In genomic region chr10:60467202-60467546, GRCh38 we compare ENCODE assay signal across 21 cellular contexts.
DNase-seq lines count a peak whose midpoint lies in the region; ATAC-seq, FAIRE-seq and TF ChIP-seq lines count a peak whose summit lies in the region.
"Had no signal": no experiment of that assay in that cellular context is flagged by ENCODE, and none has a peak within 500 bp of the region (broad histone marks: within the 10 kb centered on the region; RNA-seq: fewer than 3 reads in every experiment).

No MANE protein-coding gene starts in this region.

- H3K23ac ChIP-seq in IMR-90 (ENCODE audit: low read depth, low read length), result peak overlapping the region; percentile 60; the same call in 1 of the 2 replicates

- peak; percentile 28 for FAIRE-seq in A549 (lab: Jason Lieb, UNC)
- FAIRE-seq: GM18507, H1 had no signal

- TF ChIP-seq CTCF in A549 (IDR thresholded peaks at IDR 0.05) (no peak), IMR-90 (conservative IDR thresholded peaks at IDR 0.05; ENCODE audit: low read depth, low read length) (no peak), fibroblast of lung (conservative IDR thresholded peaks at IDR 0.05 in 1 of 2, IDR thresholded peaks at IDR 0.05 in 1 of 2; ENCODE audit: low read depth in 1 of 2, low read length in 2 of 2) (no peak), dorsolateral prefrontal cortex (IDR thresholded peaks at IDR 0.05 in 54 of 56, conservative IDR thresholded peaks at IDR 0.05 in 2 of 56; ENCODE audit: low read depth in 1 of 56, partially characterized antibody in 56 of 56) (no peak), endothelial cell (IDR thresholded peaks at IDR 0.05; ENCODE audit: unreplicated experiment) (no peak)

- 0 out of 2 replicates have a peak overlapping the region, but pooled peaks have one; percentile 37 for H3K4ac ChIP-seq in IMR-90 (ENCODE audit: low read depth, low read length)

- peak overlapping the region; percentile 54 for H3K56ac ChIP-seq in IMR-90 (ENCODE audit: extremely low read depth, insufficient read depth, low read length)

- WGBS in A549 (ENCODE audit: missing lambda C conversion rate), result 47% methylated on average over 3 of the region's 3 CpGs
- WGBS in IMR-90 (ENCODE audit: extremely low coverage in 2 of 2, insufficient read length in 1 of 2), 2 experiments, result 17% methylated on average over 1 of the region's 3 CpGs; no CpG with 5 or more reads in 1 of the 2 experiments

- no peaks in the 10 kb centered on the region for H3K9me3 ChIP-seq in A549
- no peaks in the 10 kb centered on the region for H3K9me3 ChIP-seq in IMR-90 (ENCODE audit: control insufficient read depth, insufficient read depth, low read length)
- H3K9me3 ChIP-seq in SK-N-MC (ENCODE audit: low read depth, low read length), result no peaks in the 10 kb centered on the region
- no peaks in the 10 kb centered on the region for H3K9me3 ChIP-seq in fibroblast of lung (ENCODE audit: control insufficient read depth, insufficient read depth, low read depth, low read length)

- no peaks in the 10 kb centered on the region for H3K27me3 ChIP-seq in IMR-90 (ENCODE audit: control insufficient read depth, insufficient read depth, low read length)
- H3K27me3 ChIP-seq in fibroblast of lung (ENCODE audit: control insufficient read depth, insufficient read depth, low read length), result no peaks in the 10 kb centered on the region
- H3K27me3 ChIP-seq in dorsolateral prefrontal cortex, result no peaks in the 10 kb centered on the region

- no peaks in the 10 kb centered on the region for H3K27me3 Mint-ChIP-seq in endothelial cell (ENCODE audit: unreplicated experiment)
- H3K27me3 Mint-ChIP-seq: B cell had no signal

- H2BK20ac ChIP-seq in IMR-90 (ENCODE audit: low read depth, low read length), result peak overlapping the region; percentile 80; the same call in 1 of the 2 replicates

- no peak for TF ChIP-seq POLR2A in A549 (IDR thresholded peaks at IDR 0.05; ENCODE audit: low read length)
- no peak for TF ChIP-seq POLR2A in IMR-90 (IDR thresholded peaks at IDR 0.05; ENCODE audit: low read depth, low read length)

- no peaks in the 10 kb centered on the region for H3K9me3 Mint-ChIP-seq in endothelial cell (ENCODE audit: unreplicated experiment)
- H3K9me3 Mint-ChIP-seq: CD14-positive monocyte had no signal

- H4K91ac ChIP-seq in IMR-90 (ENCODE audit: insufficient read depth, low read depth, low read length), result peak overlapping the region; percentile 38; the same call in 1 of the 2 replicates

- H3K36me3 ChIP-seq in IMR-90 (ENCODE audit: control insufficient read depth, insufficient read depth, low read length) (no peaks in the 10 kb centered on the region), SK-N-MC (ENCODE audit: insufficient read depth, low read length) (no peaks in the 10 kb centered on the region), fibroblast of lung (ENCODE audit: control insufficient read depth, insufficient read depth, low read length) (no peaks in the 10 kb centered on the region)

- 0 out of 2 replicates have a peak overlapping the region, but pooled peaks have one; percentile 55 for H3K14ac ChIP-seq in IMR-90 (replicated peaks; ENCODE audit: low read depth, low read length)

- H3K18ac ChIP-seq in IMR-90 (ENCODE audit: low read depth, low read length), result peak overlapping the region; percentile 90

- BruUV-seq in IMR-90 (replicated peaks; lab: Mats Ljungman, UMichigan), result no TSS peak

- no peak for TF ChIP-seq RAD21 in A549 (conservative IDR thresholded peaks at IDR 0.05 in 1 of 2, IDR thresholded peaks at IDR 0.05 in 1 of 2)
- TF ChIP-seq RAD21 in IMR-90 (IDR thresholded peaks at IDR 0.05; ENCODE audit: low read length), result no peak

- H2AK9ac ChIP-seq in IMR-90 (replicated peaks; ENCODE audit: low read depth, low read length, poor library complexity), result no peak overlapping the region

- no peak overlapping the region for H3K4me3 Mint-ChIP-seq in endothelial cell (ENCODE audit: unreplicated experiment)
- H3K4me3 Mint-ChIP-seq: B cell, CD14-positive monocyte had no signal

- H3K36me3 Mint-ChIP-seq in endothelial cell (ENCODE audit: low read depth, unreplicated experiment), result no peaks in the 10 kb centered on the region
- H3K36me3 Mint-ChIP-seq: CD14-positive monocyte had no signal

- H3K4me1 ChIP-seq in A549 (peaks cover 17% of the 10 kb centered on the region; the same call in 2 of the 3 replicates), IMR-90 (ENCODE audit: control insufficient read depth, insufficient read depth, low read length) (no peaks in the 10 kb centered on the region), fibroblast of lung (ENCODE audit: control insufficient read depth, extremely low read depth, insufficient read depth, low read length) (no peaks in the 10 kb centered on the region)

- H3K4me2 ChIP-seq in A549 (peak overlapping the region; percentile 57), IMR-90 (ENCODE audit: low read depth, low read length) (peak overlapping the region; percentile 90), fibroblast of lung (ENCODE audit: extremely low read depth, insufficient read depth, low read length) (peak overlapping the region; percentile 32)

- no peaks in the 10 kb centered on the region for H4K20me1 ChIP-seq in IMR-90 (ENCODE audit: insufficient read depth, low read length)
- H4K20me1 ChIP-seq in fibroblast of lung (ENCODE audit: control insufficient read depth, extremely low read depth, insufficient read depth, low read length), result no peaks in the 10 kb centered on the region

- no peak for DNase-seq in A549 (ENCODE audit: low read depth in 1 of 2, low spot score in 1 of 2)
- no peak for DNase-seq in IMR-90
- DNase-seq in SK-N-MC (ENCODE audit: low read depth, low spot score), result no peak
- no peak for DNase-seq in fibroblast of lung (ENCODE audit: low read depth in 2 of 2)
- DNase-seq in dorsolateral prefrontal cortex, result no peak
- DNase-seq in GOT3 (lab: John Stamatoyannopoulos, UW), result no peak
- DNase-seq in endothelial cell (ENCODE audit: low spot score), result no peak
- DNase-seq: 8988T, KBM-7, NCI-H1105, NCI-H146, NCI-H2029 treated with DMSO at 0.1 percent for 48 hours, NCI-H226, NCI-H510A treated with DMSO at 0.1 percent for 48 hours, NCI-H774, Right ventricle myocardium superior had no signal

- H3K9ac ChIP-seq in IMR-90 (ENCODE audit: low read depth, low read length) (no peak overlapping the region), SK-N-MC (ENCODE audit: insufficient read length) (peak overlapping the region; percentile 20), fibroblast of lung (ENCODE audit: insufficient read depth, low read length) (no peak overlapping the region)

- CTCF ChIA-PET in A549 (lab: Yijun Ruan, JAX), result no interaction called here
- CTCF ChIA-PET in IMR-90 (lab: Yijun Ruan, JAX), result interaction anchor here (0.6 to 1.0 kb wide), 2 partner anchors 14 to 302 kb away, joined by 3 to 5 read pairs; no protein-coding TSS in a partner anchor

- H3K27ac ChIP-seq in A549 (no peak overlapping the region), IMR-90 (ENCODE audit: insufficient read depth, low read length) (peak overlapping the region; percentile 20; the same call in 1 of the 2 replicates), SK-N-MC (peak overlapping the region; percentile 86), fibroblast of lung (ENCODE audit: insufficient read depth, low read length) (no peak overlapping the region), dorsolateral prefrontal cortex (peak overlapping the region in 8 of 59 donors; percentile 2 to 59 (median 28))

- H4K5ac ChIP-seq in IMR-90 (ENCODE audit: low read depth, low read length), result no peak overlapping the region

- peak overlapping the region; percentile 64 for H2BK120ac ChIP-seq in IMR-90 (ENCODE audit: low read depth, low read length)

- intact Hi-C loops in IMR-90 (cut with micrococcal nuclease) (no loop called here), dorsolateral prefrontal cortex (cut with DNase I) (no loop called here)

- ATAC-seq in A549 (no peak), IMR-90 (ENCODE audit: low read depth) (peak; percentile 24; the same call in 1 of the 2 replicates), HG03520 (IDR thresholded peaks at IDR 0.05; ENCODE audit: unreplicated experiment) (no peak)

- TF ChIP-seq EP300 in A549 (IDR thresholded peaks at IDR 0.05), result no peak

- no peak overlapping the region for H2AK5ac ChIP-seq in IMR-90 (ENCODE audit: low read depth, low read length)

- peaks cover 2% of the 10 kb centered on the region for H3K4me1 Mint-ChIP-seq in endothelial cell (ENCODE audit: unreplicated experiment)

- H2AFZ ChIP-seq in IMR-90 (replicated peaks; ENCODE audit: low read length, poor library complexity) (no peak overlapping the region), fibroblast of lung (ENCODE audit: low read length) (peak overlapping the region; percentile 22)

- no peaks in the 10 kb centered on the region for H3K79me2 ChIP-seq in fibroblast of lung (ENCODE audit: control insufficient read depth, insufficient read depth, low read length)

- no peaks in the 10 kb centered on the region for H3K79me1 ChIP-seq in IMR-90 (ENCODE audit: low read depth in 1 of 2, low read length in 2 of 2)

- no peak overlapping the region for H3K4me3 ChIP-seq in A549
- H3K4me3 ChIP-seq in IMR-90 (ENCODE audit: insufficient read depth, low read depth, low read length), result no peak overlapping the region
- H3K4me3 ChIP-seq in SK-N-MC, result peak overlapping the region; percentile 57
- H3K4me3 ChIP-seq in fibroblast of lung (replicated peaks in 1 of 4; ENCODE audit: control extremely low read depth in 1 of 4, insufficient read depth in 1 of 4, low read depth in 3 of 4, low read length in 4 of 4), result peak overlapping the region in 1 of 4 experiments; percentile 27
- no peak overlapping the region for H3K4me3 ChIP-seq in dorsolateral prefrontal cortex

- peaks cover 2% of the 10 kb centered on the region; the same call in 1 of the 2 replicates for H3K9me1 ChIP-seq in IMR-90 (ENCODE audit: insufficient read depth, low read length)

- 0 out of 3 replicates have a peak overlapping the region, but pooled peaks have one; percentile 30 for H2BK15ac ChIP-seq in IMR-90 (ENCODE audit: low read depth, low read length)

- H3K27ac Mint-ChIP-seq in endothelial cell (ENCODE audit: unreplicated experiment), result no peak overlapping the region
- H3K27ac Mint-ChIP-seq: B cell, CD14-positive monocyte had no signal

- POLR2A ChIA-PET in A549 (lab: Yijun Ruan, JAX), result no interaction called here
- POLR2A ChIA-PET in IMR-90 (lab: Charles Lee; ENCODE audit: unreplicated experiment), result no interaction called here

- peak overlapping the region; percentile 84 for H2BK5ac ChIP-seq in IMR-90 (ENCODE audit: low read depth, low read length, poor library complexity, severe bottlenecking)

- in situ Hi-C loops in IMR-90 (cut with MboI; ENCODE audit: low sequenced_read_pairs), result loop anchor here (25.0 kb wide), 1 partner anchor 295 kb away; no protein-coding TSS in a partner anchor

- peak overlapping the region in 1 of 2 experiments; percentile 66; a peak in 1 of 4 replicates for H4K8ac ChIP-seq in IMR-90 (ENCODE audit: low read depth in 2 of 2, low read length in 2 of 2)

- dilution Hi-C loops in IMR-90 (cut with HindIII; ENCODE audit: low sequenced_read_pairs, unreplicated experiment), result no loop called here

TF ChIP-seq in A549, 52 proteins besides CTCF, POLR2A, EP300 and RAD21:
- no peak for TF ChIP-seq JUNB (IDR thresholded peaks at IDR 0.05)
TF ChIP-seq in A549: peak in this region for 0.

TF ChIP-seq in IMR-90, 13 proteins besides CTCF, POLR2A, EP300 and RAD21 (continues in another document):
- TF ChIP-seq NFE2L2 (IDR thresholded peaks at IDR 0.05; ENCODE audit: low read depth, low read length) (no peak), MAFK (IDR thresholded peaks at IDR 0.05; ENCODE audit: low read depth, low read length) (no peak), RFX5 (IDR thresholded peaks at IDR 0.05; ENCODE audit: low read depth, low read length) (no peak), CEBPB (IDR thresholded peaks at IDR 0.05; ENCODE audit: low read depth, low read length) (no peak)

Comparison
In these comparisons a context has a peak if more than half of its experiments do, and no peak if none do; other contexts are left out.
1. H3K27ac ChIP-seq: peak in IMR-90 (single experiment) and SK-N-MC (single experiment); none in A549 (0 of 2) and fibroblast of lung (single experiment).
2. H3K4me2 ChIP-seq: peak in every context shown above with its lines; median percentile 90 in IMR-90; 57 in A549; 32 in fibroblast of lung.